9 cellular contexts compared by ENCODE assay signal in the genomic region with DNA sequence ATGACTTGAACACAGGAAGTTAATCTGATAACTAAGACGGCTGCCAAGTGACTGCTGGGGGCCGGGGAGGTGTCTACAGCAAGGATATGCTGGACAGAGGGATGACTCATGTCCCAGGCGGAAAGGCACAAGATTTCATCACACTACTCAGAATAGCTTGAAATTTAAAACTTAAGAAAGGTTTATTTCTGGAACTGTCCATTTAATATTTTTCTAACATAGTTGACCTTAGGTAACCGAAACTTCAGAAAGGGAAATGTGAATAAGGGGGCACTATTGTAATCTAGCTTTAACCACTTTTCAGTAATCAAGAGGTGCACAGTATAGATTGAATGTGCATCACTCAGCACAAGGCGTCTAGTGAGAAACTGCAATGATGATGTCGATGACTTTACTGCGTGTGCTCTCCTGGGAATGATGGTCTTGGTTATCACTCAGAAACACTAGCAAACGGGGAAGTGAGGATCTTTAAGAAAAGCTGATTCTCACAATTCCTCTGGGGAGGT.
DNase-seq lines count a peak whose midpoint lies in the region; ATAC-seq and TF ChIP-seq lines count a peak whose summit lies in the region.
"Had no signal": no experiment of that assay in that cellular context is flagged by ENCODE, and none has a peak within 500 bp of the region (broad histone marks: within the 10 kb centered on the region; RNA-seq: fewer than 3 reads in every experiment).

No MANE protein-coding gene starts in this region.

- CTCF ChIA-PET in activated CD8-positive, alpha-beta T cell treated with anti-CD3 and anti-CD28 coated beads, Interleukin-2, amount 10 ng/mL, durations not matched to agents 7 days and 5 days (lab: Charles Lee), result no interaction called here

- H3K27me3 Mint-ChIP-seq in activated CD8-positive, alpha-beta T cell treated with anti-CD3 and anti-CD28 coated beads, Interleukin-2, amount 10 ng/mL, durations not matched to agents 7 days and 5 days (ENCODE audit: low read depth), result no peaks in the 10 kb centered on the region

- DNase-seq in GM04503 (ENCODE audit: low read depth), result peak; percentile 62
- peak; percentile 85 for DNase-seq in SIG-M5 treated with dmso at 0.1 percent for 504 hours (lab: John Stamatoyannopoulos, UW; ENCODE audit: unreplicated experiment)
- DNase-seq in fibroblast of villous mesenchyme (ENCODE audit: low read depth), result peak; percentile 93
- peak; percentile 84 for DNase-seq in renal cortical epithelial cell (ENCODE audit: low read depth)
- no peak for DNase-seq in activated CD8-positive, alpha-beta T cell treated with anti-CD3 and anti-CD28 coated beads, Interleukin-2, amount 10 ng/mL, durations not matched to agents 7 days and 5 days
- DNase-seq in cortex of kidney (lab: John Stamatoyannopoulos, UW), result no peak
- DNase-seq: stimulated activated naive CD4-positive, alpha-beta T cell had no signal

- POLR2A ChIA-PET in activated CD8-positive, alpha-beta T cell treated with anti-CD3 and anti-CD28 coated beads, Interleukin-2, amount 10 ng/mL, durations not matched to agents 7 days and 5 days (lab: Charles Lee), result no interaction called here

- peaks cover 15% of the 10 kb centered on the region for H3K9me3 Mint-ChIP-seq in activated CD8-positive, alpha-beta T cell treated with anti-CD3 and anti-CD28 coated beads, Interleukin-2, amount 10 ng/mL, durations not matched to agents 7 days and 5 days (ENCODE audit: insufficient read depth)

- H3K36me3 Mint-ChIP-seq in activated CD8-positive, alpha-beta T cell treated with anti-CD3 and anti-CD28 coated beads, Interleukin-2, amount 10 ng/mL, durations not matched to agents 7 days and 5 days (ENCODE audit: low read depth), result no peaks in the 10 kb centered on the region

- H3K4me3 ChIP-seq in fibroblast of villous mesenchyme (ENCODE audit: low read depth, low read length), result no peak overlapping the region

- ATAC-seq in HG02840 (IDR thresholded peaks at IDR 0.05; ENCODE audit: low FRiP score, unreplicated experiment), result no peak
- no peak for ATAC-seq in activated CD8-positive, alpha-beta T cell treated with anti-CD3 and anti-CD28 coated beads, Interleukin-2, amount 10 ng/mL, durations not matched to agents 7 days and 5 days
- no peak for ATAC-seq in HG03439 (IDR thresholded peaks at IDR 0.05; ENCODE audit: unreplicated experiment)

- no peaks in the 10 kb centered on the region for H3K4me1 Mint-ChIP-seq in activated CD8-positive, alpha-beta T cell treated with anti-CD3 and anti-CD28 coated beads, Interleukin-2, amount 10 ng/mL, durations not matched to agents 7 days and 5 days (ENCODE audit: low read depth)

- no peak overlapping the region for H3K4me3 Mint-ChIP-seq in activated CD8-positive, alpha-beta T cell treated with anti-CD3 and anti-CD28 coated beads, Interleukin-2, amount 10 ng/mL, durations not matched to agents 7 days and 5 days

- TF ChIP-seq CTCF in fibroblast of villous mesenchyme (IDR thresholded peaks at IDR 0.05; ENCODE audit: insufficient read depth, low read depth, low read length), result no peak

- no peak overlapping the region for H3K27ac Mint-ChIP-seq in activated CD8-positive, alpha-beta T cell treated with anti-CD3 and anti-CD28 coated beads, Interleukin-2, amount 10 ng/mL, durations not matched to agents 7 days and 5 days

Comparison
In these comparisons a context has a peak if more than half of its experiments do, and no peak if none do; other contexts are left out.
1. DNase-seq: peak in GM04503 (single experiment), SIG-M5 treated with dmso at 0.1 percent for 504 hours (single experiment), fibroblast of villous mesenchyme (single experiment) and renal cortical epithelial cell (single experiment); none in activated CD8-positive, alpha-beta T cell treated with anti-CD3 and anti-CD28 coated beads, Interleukin-2, amount 10 ng/mL, durations not matched to agents 7 days and 5 days (single experiment) and cortex of kidney (single experiment).